Comparison of ENCODE assay signal across 8 cellular contexts in the genomic region with DNA sequence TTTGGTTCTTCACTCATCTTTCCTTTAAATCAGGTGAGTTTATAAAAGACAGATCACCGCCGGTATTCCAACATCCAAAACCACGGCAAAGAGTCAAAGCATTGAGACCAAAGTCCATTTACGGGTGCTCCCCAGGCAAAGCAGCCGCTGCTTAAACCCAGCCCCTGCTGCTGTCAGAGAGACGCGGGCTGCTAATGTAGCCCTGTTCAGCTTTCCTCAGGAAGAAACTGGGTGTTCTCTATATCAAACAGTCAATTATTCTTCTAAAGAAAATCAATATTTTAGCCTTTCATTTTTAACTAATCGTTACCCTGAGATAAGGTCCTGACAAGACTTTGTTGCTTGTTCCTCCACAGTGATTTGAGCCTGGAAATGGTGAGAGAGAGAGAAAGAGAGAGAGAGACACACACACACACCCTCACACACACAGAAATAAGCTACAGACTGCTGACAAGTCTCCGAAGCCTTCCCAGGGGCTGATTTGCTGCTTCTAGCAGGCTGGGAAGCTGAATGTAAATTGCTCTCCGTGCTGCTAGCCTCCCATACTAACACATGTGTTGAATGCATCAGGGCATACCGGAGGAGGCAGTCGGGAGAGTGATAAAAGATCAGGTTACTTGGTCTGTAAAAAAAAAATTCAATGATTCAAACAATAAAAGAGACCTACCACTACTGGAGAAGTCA.
A peak's percentile ranks its signal among the peaks of the same experiment; 100 is the strongest.
DNase-seq lines count a peak whose midpoint lies in the region; ATAC-seq and TF ChIP-seq lines count a peak whose summit lies in the region.

No MANE protein-coding gene starts in this region.

- DNase-seq in AG04449 (ENCODE audit: low read depth, low spot score) (no peak), HFF-Myc (ENCODE audit: extremely low read depth, low read depth) (peak; percentile 67), RPMI8226 (peak; percentile 66), kidney tubule cell (ENCODE audit: low spot score) (peak; percentile 78), SW 1271 (lab: John Stamatoyannopoulos, UW) (no peak), NOMO-1 treated with dmso at 0.1 percent for 144 hours (lab: John Stamatoyannopoulos, UW; ENCODE audit: unreplicated experiment) (no peak)
- no peak for DNase-seq in central memory CD8-positive, alpha-beta T cell (ENCODE audit: low spot score in 2 of 2)
- peak; percentile 25 to 27 for DNase-seq in stimulated activated CD4-positive, alpha-beta T cell treated with anti-CD3 and anti-CD28 coated beads, Interleukin-12 subunit alpha, Interleukin-12 subunit beta, amount 100 ng/mL, for 24 hours (ENCODE audit: low read depth in 2 of 2)

- CTCF ChIA-PET in AG04449 (lab: Yijun Ruan, JAX) = interaction anchor here (1.0 to 2.5 kb wide), 3 partner anchors 12 to 74 kb away, joined by 4 to 7 read pairs (median 4); no protein-coding TSS in a partner anchor

- H3K4me3 ChIP-seq in AG04449 (ENCODE audit: low read depth, low read length) = peak overlapping the region; percentile 53
- peak overlapping the region; percentile 49 for H3K4me3 ChIP-seq in HFF-Myc (replicated peaks; ENCODE audit: low read depth, low read length)

- POLR2A ChIA-PET in AG04449 (lab: Yijun Ruan, JAX) = interaction anchor here (1.3 kb wide), 1 partner anchor 34 kb away, joined by 3 read pairs; no protein-coding TSS in a partner anchor

- no peaks in the 10 kb centered on the region for H3K9me3 Mint-ChIP-seq in central memory CD8-positive, alpha-beta T cell

- peak overlapping the region; percentile 74 for H3K27ac Mint-ChIP-seq in central memory CD8-positive, alpha-beta T cell (ENCODE audit: low read depth)

- H3K4me1 Mint-ChIP-seq in central memory CD8-positive, alpha-beta T cell = peaks cover 46% of the 10 kb centered on the region

- H3K27me3 Mint-ChIP-seq in central memory CD8-positive, alpha-beta T cell = no peaks in the 10 kb centered on the region

- H3K36me3 Mint-ChIP-seq in central memory CD8-positive, alpha-beta T cell (ENCODE audit: insufficient read depth) = peaks cover 1% of the 10 kb centered on the region

- TF ChIP-seq CTCF in AG04449 (IDR thresholded peaks at IDR 0.05; ENCODE audit: insufficient read depth, low read length, missing control alignments) (no peak), HFF-Myc (IDR thresholded peaks at IDR 0.05; ENCODE audit: low read depth, low read length, missing control alignments) (no peak)

- H3K4me3 Mint-ChIP-seq in central memory CD8-positive, alpha-beta T cell = peak overlapping the region; percentile 45

- no peak for ATAC-seq in central memory CD8-positive, alpha-beta T cell (replicated peaks; ENCODE audit: extremely low read depth, poor library complexity, severe bottlenecking)

Comparison
In these comparisons a context has a peak if more than half of its experiments do, and no peak if none do; other contexts are left out.
1. DNase-seq: peak in HFF-Myc (single experiment), RPMI8226 (single experiment), kidney tubule cell (single experiment) and stimulated activated CD4-positive, alpha-beta T cell treated with anti-CD3 and anti-CD28 coated beads, Interleukin-12 subunit alpha, Interleukin-12 subunit beta, amount 100 ng/mL, for 24 hours (2 of 2); none in AG04449 (single experiment), central memory CD8-positive, alpha-beta T cell (0 of 2), SW 1271 (0 of 2) and NOMO-1 treated with dmso at 0.1 percent for 144 hours (single experiment).